In the genomic region with DNA sequence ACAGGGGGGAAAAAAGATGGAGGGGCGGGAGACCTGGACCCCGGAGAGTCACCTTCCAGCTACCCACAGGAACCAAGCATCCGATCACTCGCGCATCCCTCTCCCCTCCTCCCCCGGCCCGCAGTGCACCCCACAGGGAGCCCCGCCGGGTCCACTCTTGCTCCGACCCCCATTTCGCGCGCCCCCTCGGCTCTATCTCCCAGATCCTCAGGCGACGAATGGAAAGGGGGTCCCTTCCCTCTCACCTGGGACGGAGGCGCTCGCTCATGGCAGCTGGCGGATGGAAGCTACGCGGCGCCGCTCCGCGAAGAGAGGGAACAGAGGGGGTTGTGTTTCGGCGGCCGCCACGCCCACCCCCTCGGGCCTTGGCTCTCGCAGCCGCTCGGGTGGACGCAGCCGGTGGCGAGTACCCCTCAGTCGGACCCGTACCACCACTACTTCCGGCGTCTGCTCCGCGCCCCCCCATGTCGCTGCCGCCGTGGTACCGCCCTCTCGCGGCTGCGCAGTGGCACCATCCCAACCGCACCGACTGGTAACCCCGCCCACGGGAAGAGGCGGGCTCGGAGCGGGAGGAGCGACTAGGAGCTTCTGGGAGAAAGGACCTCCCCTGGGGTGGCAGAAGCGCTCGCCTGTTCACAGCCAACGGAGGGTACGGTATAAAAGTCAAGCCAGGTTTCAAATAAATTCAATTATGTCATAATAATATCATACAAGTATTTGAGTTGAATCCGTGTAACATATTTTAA, we compare ENCODE assay signal across 8 cellular contexts. TPM values are rescaled to one million over a fixed set of nuclear protein-coding genes. Genes with fewer than 3 reads are reported as not detected.
DNase-seq lines count a peak whose midpoint lies in the region; ATAC-seq, FAIRE-seq and TF ChIP-seq lines count a peak whose summit lies in the region.

No MANE protein-coding gene starts in this region.

- H3K79me1 ChIP-seq in mesendoderm (ENCODE audit: low read length): peaks cover 10% of the 10 kb centered on the region

- peak; percentile 96 to 98 for DNase-seq in Caco-2
- peak; percentile 99 for DNase-seq in HTR-8/SVneo (ENCODE audit: insufficient read length, low spot score)
- peak; percentile 90 for DNase-seq in NOMO-1 treated with DMSO at 0.1 percent for 48 hours (lab: John Stamatoyannopoulos, UW; ENCODE audit: unreplicated experiment)
- DNase-seq in activated CD8-positive, alpha-beta memory T cell treated with anti-CD3 and anti-CD28 coated beads, Interleukin-2, amount 10 ng/mL, durations not matched to agents 7 days and 5 days: peak; percentile 96
- peak; percentile 98 for DNase-seq in mesendoderm
- peak; percentile 98 for DNase-seq in stimulated activated CD8-positive, alpha-beta memory T cell treated with anti-CD3 and anti-CD28 coated beads, Interleukin-12 subunit alpha, Interleukin-12 subunit beta, amount 100 ng/mL, for 4 hours (ENCODE audit: low read depth)

- POLR2A ChIA-PET in Caco-2 (lab: Charles Lee): interaction anchor here (0.5 to 0.7 kb wide), 6 partner anchors 15 to 1611 kb away, joined by 3 to 4 read pairs (median 3); no protein-coding TSS in a partner anchor

- CTCF ChIA-PET in Caco-2 (lab: Charles Lee): interaction anchor here (0.6 to 1.5 kb wide), 13 partner anchors 14 to 675 kb away, joined by 3 to 9 read pairs (median 4); a partner anchor contains a TSS
- CTCF ChIA-PET in activated CD8-positive, alpha-beta memory T cell treated with anti-CD3 and anti-CD28 coated beads, Interleukin-2, amount 10 ng/mL, durations not matched to agents 7 days and 5 days (lab: Charles Lee): interaction anchor here (0.6 to 2.8 kb wide), 13 partner anchors 9 to 1129 kb away, joined by 3 to 24 read pairs (median 5); a partner anchor contains a TSS

- no peaks in the 10 kb centered on the region for H3K9me3 Mint-ChIP-seq in Caco-2 (ENCODE audit: unreplicated experiment)
- H3K9me3 Mint-ChIP-seq in activated CD8-positive, alpha-beta memory T cell treated with anti-CD3 and anti-CD28 coated beads, Interleukin-2, amount 10 ng/mL, durations not matched to agents 7 days and 5 days (ENCODE audit: low read depth): no peaks in the 10 kb centered on the region

- H3K79me2 ChIP-seq in mesendoderm (ENCODE audit: control insufficient read depth, insufficient read depth, low read length): peaks cover 53% of the 10 kb centered on the region

- H2BK15ac ChIP-seq in mesendoderm (replicated peaks; ENCODE audit: low read depth): no peak overlapping the region

- H3K27me3 ChIP-seq in Caco-2 (replicated peaks; ENCODE audit: control insufficient read depth, insufficient read depth, low read length): no peaks in the 10 kb centered on the region
- H3K27me3 ChIP-seq in endocrine pancreas (ENCODE audit: control insufficient read depth, insufficient read depth, low read length): no peaks in the 10 kb centered on the region
- H3K27me3 ChIP-seq in mesendoderm (ENCODE audit: insufficient read depth, low read length, poor library complexity): no peaks in the 10 kb centered on the region

- H3K4me1 ChIP-seq in Caco-2 (peaks cover 23% of the 10 kb centered on the region), endocrine pancreas (ENCODE audit: control insufficient read depth, insufficient read depth, low read length) (peaks cover 26% of the 10 kb centered on the region), mesendoderm (ENCODE audit: control insufficient read depth, low read depth, low read length) (peaks cover 4% of the 10 kb centered on the region)

- no CpG with 5 or more reads among the region's 63 CpGs for WGBS in mesendoderm (ENCODE audit: extremely low coverage, insufficient coverage, low lambda C conversion rate)

- H3K4me2 ChIP-seq in mesendoderm (ENCODE audit: low read length): peak overlapping the region; percentile 66

- H2AK5ac ChIP-seq in mesendoderm (ENCODE audit: low read length): no peak overlapping the region

- peak overlapping the region; percentile 91 for H3K23ac ChIP-seq in mesendoderm (ENCODE audit: low read length)

- peak overlapping the region; percentile 74 for H2BK5ac ChIP-seq in mesendoderm (ENCODE audit: low read length)

- H3K9me3 ChIP-seq in Caco-2: no peaks in the 10 kb centered on the region
- H3K9me3 ChIP-seq in endocrine pancreas (ENCODE audit: control insufficient read depth, low read length): no peaks in the 10 kb centered on the region

- FAIRE-seq in HTR-8/SVneo (lab: Jason Lieb, UNC): peak; percentile 87

- peak overlapping the region; percentile 80 for H3K27ac ChIP-seq in mesendoderm (ENCODE audit: low read depth, low read length)

- peak; percentile 79 for ATAC-seq in GM21367 (IDR thresholded peaks at IDR 0.05; ENCODE audit: unreplicated experiment)
- peak; percentile 91 for ATAC-seq in activated CD8-positive, alpha-beta memory T cell treated with anti-CD3 and anti-CD28 coated beads, Interleukin-2, amount 10 ng/mL, durations not matched to agents 7 days and 5 days

- H2BK120ac ChIP-seq in mesendoderm (ENCODE audit: low read depth, low read length): no peak overlapping the region

- peak overlapping the region; percentile 98 for H3K56ac ChIP-seq in mesendoderm (ENCODE audit: low read length)

- H3K4ac ChIP-seq in mesendoderm (ENCODE audit: low read depth, low read length): peak overlapping the region; percentile 57

- TF ChIP-seq CTCF in Caco-2 (IDR thresholded peaks at IDR 0.05; ENCODE audit: insufficient read depth in 1 of 2, low read depth in 1 of 2, low read length in 1 of 2, severe bottlenecking in 1 of 2, unreplicated experiment in 1 of 2): peak in 1 of 2 experiments; percentile 32

- H3K36me3 Mint-ChIP-seq in Caco-2 (ENCODE audit: insufficient read depth, unreplicated experiment): peaks cover 41% of the 10 kb centered on the region
- peaks cover 22% of the 10 kb centered on the region for H3K36me3 Mint-ChIP-seq in activated CD8-positive, alpha-beta memory T cell treated with anti-CD3 and anti-CD28 coated beads, Interleukin-2, amount 10 ng/mL, durations not matched to agents 7 days and 5 days

- peak overlapping the region; percentile 98 for H3K27ac Mint-ChIP-seq in Caco-2 (ENCODE audit: unreplicated experiment)
- H3K27ac Mint-ChIP-seq in activated CD8-positive, alpha-beta memory T cell treated with anti-CD3 and anti-CD28 coated beads, Interleukin-2, amount 10 ng/mL, durations not matched to agents 7 days and 5 days: peak overlapping the region; percentile 89

- peak overlapping the region; percentile 69 for H3K9ac ChIP-seq in endocrine pancreas (ENCODE audit: control insufficient read depth, insufficient read depth, low read length)
- H3K9ac ChIP-seq in mesendoderm (ENCODE audit: low read length): peak overlapping the region; percentile 91

- intact Hi-C loops in Caco-2 (cut with micrococcal nuclease; ENCODE audit: unreplicated experiment): loop anchor here (1.0 to 5.0 kb wide), 2 partner anchors 39 to 505 kb away; a partner anchor contains a TSS

- no peaks in the 10 kb centered on the region for H3K27me3 Mint-ChIP-seq in Caco-2 (ENCODE audit: insufficient read depth, unreplicated experiment)
- no peaks in the 10 kb centered on the region for H3K27me3 Mint-ChIP-seq in activated CD8-positive, alpha-beta memory T cell treated with anti-CD3 and anti-CD28 coated beads, Interleukin-2, amount 10 ng/mL, durations not matched to agents 7 days and 5 days

- H4K5ac ChIP-seq in mesendoderm (ENCODE audit: low read length): no peak overlapping the region

- H3K36me3 ChIP-seq in Caco-2 (ENCODE audit: control insufficient read depth, insufficient read depth, low read length) (peaks cover 2% of the 10 kb centered on the region), endocrine pancreas (ENCODE audit: control insufficient read depth, insufficient read depth, low read length) (no peaks in the 10 kb centered on the region), mesendoderm (ENCODE audit: control insufficient read depth, insufficient read depth, low read length) (peaks cover 6% of the 10 kb centered on the region)

- no TSS peak for BruUV-seq in Caco-2 (replicated peaks; lab: Mats Ljungman, UMichigan)

- H3K4me3 ChIP-seq in Caco-2 (ENCODE audit: low read depth, low read length) (peak overlapping the region; percentile 84), endocrine pancreas (ENCODE audit: control insufficient read depth, insufficient read depth, low read length) (peak overlapping the region; percentile 69), mesendoderm (ENCODE audit: low read length) (peak overlapping the region; percentile 96)

- H4K8ac ChIP-seq in mesendoderm (ENCODE audit: low read depth, low read length): peak overlapping the region; percentile 31

- H3K18ac ChIP-seq in mesendoderm (ENCODE audit: low read length): peak overlapping the region; percentile 44

- H3K4me1 Mint-ChIP-seq in Caco-2 (ENCODE audit: low read depth, unreplicated experiment): peaks cover 12% of the 10 kb centered on the region
- H3K4me1 Mint-ChIP-seq in activated CD8-positive, alpha-beta memory T cell treated with anti-CD3 and anti-CD28 coated beads, Interleukin-2, amount 10 ng/mL, durations not matched to agents 7 days and 5 days: peaks cover 56% of the 10 kb centered on the region

- peak overlapping the region; percentile 92 for H3K4me3 Mint-ChIP-seq in Caco-2 (ENCODE audit: unreplicated experiment)
- peak overlapping the region; percentile 85 for H3K4me3 Mint-ChIP-seq in activated CD8-positive, alpha-beta memory T cell treated with anti-CD3 and anti-CD28 coated beads, Interleukin-2, amount 10 ng/mL, durations not matched to agents 7 days and 5 days

RNA-seq across cellular contexts. Expression of a gene that starts 29.7 kb away (rescaled TPM):
- not detected in 2 replicates for total RNA-seq in Caco-2 (2022)
- total RNA-seq in activated CD8-positive, alpha-beta memory T cell treated with anti-CD3 and anti-CD28 coated beads, Interleukin-2, amount 10 ng/mL, durations not matched to agents 7 days and 5 days: not detected
- 0.06 TPM for polyA plus RNA-seq in mesendoderm (2013, experiment 1 of 2)
- not detected for polyA plus RNA-seq in mesendoderm (2013, experiment 2 of 2)

RNA-seq across cellular contexts. Expression of a gene that starts 39.2 kb away (rescaled TPM):
- total RNA-seq in Caco-2 (2022): 36.8 and 37.3 TPM in 2 replicates
- 10 to 100 TPM; 26.6 to 33.9 TPM for total RNA-seq in activated CD8-positive, alpha-beta memory T cell treated with anti-CD3 and anti-CD28 coated beads, Interleukin-2, amount 10 ng/mL, durations not matched to agents 7 days and 5 days
- polyA plus RNA-seq in mesendoderm (2013, experiment 1 of 2): 17.9 TPM
- polyA plus RNA-seq in mesendoderm (2013, experiment 2 of 2): 18.4 TPM

Comparison
In these comparisons a context has a peak if more than half of its experiments do, and no peak if none do; other contexts are left out.
1. Peak in every context shown above with its lines: DNase-seq, ATAC-seq, H3K4me3 ChIP-seq and H3K27ac ChIP-seq.